ENCODE assay signal across 24 cellular contexts in genomic region chr3:8539419-8539818, GRCh38. TPM values are rescaled to one million over a fixed set of nuclear protein-coding genes. Genes with fewer than 3 reads are reported as not detected.
A peak's percentile ranks its signal among the peaks of the same experiment; 100 is the strongest.
DNase-seq lines count a peak whose midpoint lies in the region; ATAC-seq and TF ChIP-seq lines count a peak whose summit lies in the region.
"Had no signal": no experiment of that assay in that cellular context is flagged by ENCODE, and none has a peak within 500 bp of the region (broad histone marks: within the 10 kb centered on the region; RNA-seq: fewer than 3 reads in every experiment).

No MANE protein-coding gene starts in this region.

- H3K27ac ChIP-seq in GM23248 (no peak overlapping the region), ascending aorta (peak overlapping the region; percentile 47 to 53), hepatocyte (peak overlapping the region; percentile 39)
- H3K27ac ChIP-seq: C4-2B, epithelial cell of prostate, WERI-Rb-1 had no signal

- CTCF ChIA-PET in MCF 10A (lab: Yijun Ruan, JAX): no interaction called here

- H3F3A ChIP-seq in GM23248 (ENCODE audit: insufficient read depth): peaks cover 20% of the 10 kb centered on the region

- H2AFZ ChIP-seq in GM23248 (no peak overlapping the region), hepatocyte (no peak overlapping the region)

- intact Hi-C loops in ascending aorta (cut with DNase I) (no loop called here), MCF 10A (cut with micrococcal nuclease) (no loop called here)

- DNase-seq in GM23248 (peak; percentile 51), ascending aorta (ENCODE audit: low spot score in 2 of 2) (no peak), hepatocyte (ENCODE audit: low spot score) (no peak), C1 segment of cervical spinal cord (lab: John Stamatoyannopoulos, UW) (no peak), MCF 10A (ENCODE audit: unreplicated experiment) (no peak), MG63 (no peak)
- DNase-seq in stimulated activated effector memory CD8-positive, alpha-beta T cell treated with anti-CD3 and anti-CD28 coated beads, Interleukin-12 subunit alpha, Interleukin-12 subunit beta, amount 100 ng/mL, for 72 hours (ENCODE audit: low spot score in 2 of 2): no peak
- DNase-seq: activated CD4-positive, alpha-beta memory T cell treated with anti-CD3 and anti-CD28 coated beads, Interleukin-2, amount 10 ng/mL, durations not matched to agents 7 days and 5 days; activated T-cell treated with anti-CD3 and anti-CD28 coated beads, Interleukin-2, amount 50 U/mL, for 1 hour; H7; heart right ventricle; KG1; mammary epithelial cell; naive thymus-derived CD8-positive, alpha-beta T cell; NCI-H1092; NCI-H2081 treated with DMSO at 0.1 percent for 48 hours; NCI-H510A treated with DMSO at 0.1 percent for 48 hours; Right ventricle myocardium superior; T-cell; WERI-Rb-1 had no signal

- H3K4me1 Mint-ChIP-seq in stimulated activated effector memory CD8-positive, alpha-beta T cell treated with anti-CD3 and anti-CD28 coated beads, Interleukin-12 subunit alpha, Interleukin-12 subunit beta, amount 100 ng/mL, for 72 hours: no peaks in the 10 kb centered on the region
- H3K4me1 Mint-ChIP-seq in MCF 10A (ENCODE audit: insufficient read depth, unreplicated experiment): no peaks in the 10 kb centered on the region
- H3K4me1 Mint-ChIP-seq: activated CD4-positive, alpha-beta memory T cell treated with anti-CD3 and anti-CD28 coated beads, Interleukin-2, amount 10 ng/mL, durations not matched to agents 7 days and 5 days; naive thymus-derived CD8-positive, alpha-beta T cell; T-cell had no signal

- H3K9ac ChIP-seq in GM23248: no peak overlapping the region

- H3K4me3 ChIP-seq in GM23248 (no peak overlapping the region), ascending aorta (no peak overlapping the region), hepatocyte (no peak overlapping the region), MG63 (no peak overlapping the region)
- H3K4me3 ChIP-seq: heart right ventricle had no signal

- H3K9me3 Mint-ChIP-seq in stimulated activated effector memory CD8-positive, alpha-beta T cell treated with anti-CD3 and anti-CD28 coated beads, Interleukin-12 subunit alpha, Interleukin-12 subunit beta, amount 100 ng/mL, for 72 hours: no peaks in the 10 kb centered on the region
- no peaks in the 10 kb centered on the region for H3K9me3 Mint-ChIP-seq in MCF 10A (ENCODE audit: unreplicated experiment)
- H3K9me3 Mint-ChIP-seq: activated CD4-positive, alpha-beta memory T cell treated with anti-CD3 and anti-CD28 coated beads, Interleukin-2, amount 10 ng/mL, durations not matched to agents 7 days and 5 days; T-cell had no signal

- H3K36me3 ChIP-seq in GM23248 (ENCODE audit: low read depth) (peaks cover 57% of the 10 kb centered on the region), ascending aorta (peaks cover 94 to 100% of the 10 kb centered on the region in 2 donors), hepatocyte (replicated peaks; ENCODE audit: insufficient read depth, low read depth) (no peaks in the 10 kb centered on the region), MG63 (no peaks in the 10 kb centered on the region)

- no peak overlapping the region for H3K4me3 Mint-ChIP-seq in stimulated activated effector memory CD8-positive, alpha-beta T cell treated with anti-CD3 and anti-CD28 coated beads, Interleukin-12 subunit alpha, Interleukin-12 subunit beta, amount 100 ng/mL, for 72 hours
- no peak overlapping the region for H3K4me3 Mint-ChIP-seq in MCF 10A (ENCODE audit: unreplicated experiment)
- H3K4me3 Mint-ChIP-seq: activated CD4-positive, alpha-beta memory T cell treated with anti-CD3 and anti-CD28 coated beads, Interleukin-2, amount 10 ng/mL, durations not matched to agents 7 days and 5 days; activated naive CD8-positive, alpha-beta T cell; naive thymus-derived CD8-positive, alpha-beta T cell; T-cell had no signal

- ATAC-seq in stimulated activated effector memory CD8-positive, alpha-beta T cell treated with anti-CD3 and anti-CD28 coated beads, Interleukin-12 subunit alpha, Interleukin-12 subunit beta, amount 100 ng/mL, for 72 hours: peak; percentile 51
- ATAC-seq in GM21825 (IDR thresholded peaks at IDR 0.05; ENCODE audit: unreplicated experiment): no peak
- ATAC-seq: heart right ventricle; naive thymus-derived CD8-positive, alpha-beta T cell; T-cell had no signal

- no peaks in the 10 kb centered on the region for H3K9me2 ChIP-seq in GM23248 (ENCODE audit: insufficient read depth)
- no peaks in the 10 kb centered on the region for H3K9me2 ChIP-seq in hepatocyte (replicated peaks; ENCODE audit: insufficient read depth)

- no peak for TF ChIP-seq CTCF in ascending aorta (IDR thresholded peaks at IDR 0.05)
- TF ChIP-seq CTCF in hepatocyte (IDR thresholded peaks at IDR 0.05; ENCODE audit: poor library complexity): no peak
- no peak for TF ChIP-seq CTCF in MCF 10A (IDR thresholded peaks at IDR 0.05; ENCODE audit: unreplicated experiment)

- H3K79me2 ChIP-seq in GM23248 (ENCODE audit: insufficient read depth) (no peaks in the 10 kb centered on the region), hepatocyte (no peaks in the 10 kb centered on the region)

- 0 out of 2 replicates have a peak, but pooled peaks cover 13% of the 10 kb centered on the region for H3K4me1 ChIP-seq in GM23248 (ENCODE audit: insufficient read depth)
- peaks cover 8 to 31% of the 10 kb centered on the region in 2 donors for H3K4me1 ChIP-seq in ascending aorta
- peaks cover 6% of the 10 kb centered on the region for H3K4me1 ChIP-seq in hepatocyte (ENCODE audit: insufficient read depth)

- BruUV-seq in MCF 10A (replicated peaks; lab: Mats Ljungman, UMichigan): no TSS peak

- H3K27me3 ChIP-seq in GM23248 (replicated peaks; ENCODE audit: insufficient read depth): no peaks in the 10 kb centered on the region
- H3K27me3 ChIP-seq in ascending aorta: no peaks in the 10 kb centered on the region
- H3K27me3 ChIP-seq in hepatocyte: no peaks in the 10 kb centered on the region
- no peaks in the 10 kb centered on the region for H3K27me3 ChIP-seq in MG63
- H3K27me3 ChIP-seq: heart right ventricle had no signal

- POLR2A ChIA-PET in MCF 10A (lab: Yijun Ruan, JAX): no interaction called here

- H3K9me3 ChIP-seq in GM23248 (ENCODE audit: low read depth) (no peaks in the 10 kb centered on the region), ascending aorta (no peaks in the 10 kb centered on the region), hepatocyte (ENCODE audit: low read depth) (no peaks in the 10 kb centered on the region), MG63 (no peaks in the 10 kb centered on the region)
- H3K9me3 ChIP-seq: heart right ventricle had no signal

- in situ Hi-C loops in GM23248 (cut with MboI): no loop called here

- H3K4me2 ChIP-seq in GM23248 (ENCODE audit: unreplicated experiment): no peak overlapping the region
- H3K4me2 ChIP-seq in hepatocyte: peak overlapping the region; percentile 15

- H4K20me1 ChIP-seq in GM23248 (ENCODE audit: insufficient read depth) (no peaks in the 10 kb centered on the region), hepatocyte (ENCODE audit: insufficient read depth, poor library complexity, severe bottlenecking) (no peaks in the 10 kb centered on the region)

- H3K27me3 Mint-ChIP-seq in MCF 10A (ENCODE audit: insufficient read depth, unreplicated experiment): no peaks in the 10 kb centered on the region
- H3K27me3 Mint-ChIP-seq: activated CD4-positive, alpha-beta memory T cell treated with anti-CD3 and anti-CD28 coated beads, Interleukin-2, amount 10 ng/mL, durations not matched to agents 7 days and 5 days had no signal

- 52 to 57% methylated on average over 7 of the region's 7 CpGs for WGBS in GM23248 (ENCODE audit: low coverage in 1 of 2, low lambda C conversion rate in 2 of 2, missing lambda C conversion rate in 2 of 2), 2 experiments
- 36% methylated on average over 7 of the region's 7 CpGs for WGBS in hepatocyte (ENCODE audit: low lambda C conversion rate, missing lambda C conversion rate)

- H3K36me3 Mint-ChIP-seq in stimulated activated effector memory CD8-positive, alpha-beta T cell treated with anti-CD3 and anti-CD28 coated beads, Interleukin-12 subunit alpha, Interleukin-12 subunit beta, amount 100 ng/mL, for 72 hours: peaks cover 10% of the 10 kb centered on the region
- no peaks in the 10 kb centered on the region for H3K36me3 Mint-ChIP-seq in MCF 10A (ENCODE audit: insufficient read depth, unreplicated experiment)
- H3K36me3 Mint-ChIP-seq: activated naive CD8-positive, alpha-beta T cell; naive thymus-derived CD8-positive, alpha-beta T cell; T-cell had no signal

- H3K27ac Mint-ChIP-seq in stimulated activated effector memory CD8-positive, alpha-beta T cell treated with anti-CD3 and anti-CD28 coated beads, Interleukin-12 subunit alpha, Interleukin-12 subunit beta, amount 100 ng/mL, for 72 hours: no peak overlapping the region
- no peak overlapping the region for H3K27ac Mint-ChIP-seq in MCF 10A (ENCODE audit: low read depth, unreplicated experiment)
- H3K27ac Mint-ChIP-seq: activated CD4-positive, alpha-beta memory T cell treated with anti-CD3 and anti-CD28 coated beads, Interleukin-2, amount 10 ng/mL, durations not matched to agents 7 days and 5 days; activated naive CD8-positive, alpha-beta T cell; naive thymus-derived CD8-positive, alpha-beta T cell; T-cell had no signal

RNA-seq across cellular contexts. Expression of gene LMCD1, which starts 37.8 kb away (rescaled TPM):
- total RNA-seq in GM23248 (2014; rRNA removed; shearing (Covaris generic)): 149 and 259 TPM in 2 replicates
- polyA plus RNA-seq in GM23248 (2016; fragmentation: Nextera tagmentation; extraction: Ambion mirVana) (187 and 189 TPM in 2 replicates), hepatocyte (325 and 347 TPM in 2 replicates)
- total RNA-seq in ascending aorta (634 TPM), hepatocyte (185 and 195 TPM in 2 replicates), MCF 10A (2022) (0.63 and 0.83 TPM in 2 replicates)
- total RNA-seq in MG63 (2014; rRNA removed; shearing (Covaris generic); ENCODE audit: low replicate concordance): 2.6 and 3.4 TPM in 2 replicates
- total RNA-seq: naive thymus-derived CD8-positive, alpha-beta T cell had no signal

Comparison
In these comparisons a context has a peak if more than half of its experiments do, and no peak if none do; other contexts are left out.
1. RNA of gene LMCD1, which starts 37.8 kb away (total RNA-seq): 634 TPM in ascending aorta (single experiment), 149 to 259 TPM in GM23248 and 185 to 195 TPM in hepatocyte; 2.6 to 3.4 TPM in MG63 and 0.63 to 0.83 TPM in MCF 10A; every median in the first group is over 10 times any median in the second.